ENCODE assay signal across 23 cellular contexts in genomic region chr11:60318726-60319125, GRCh38. TPM values are rescaled to one million over a fixed set of nuclear protein-coding genes. Genes with fewer than 3 reads are reported as not detected.
"Had no signal": no experiment of that assay in that cellular context is flagged by ENCODE, and none has a peak within 500 bp of the region (broad histone marks: within the 10 kb centered on the region; RNA-seq: fewer than 3 reads in every experiment).

No MANE protein-coding gene starts in this region.

- H3K27ac Mint-ChIP-seq: activated CD4-positive, alpha-beta T cell treated with anti-CD3 and anti-CD28 coated beads, Interleukin-2, amount 10 ng/mL, durations not matched to agents 24 days and 14 days; activated naive CD8-positive, alpha-beta T cell; naive thymus-derived CD8-positive, alpha-beta T cell; stimulated activated naive CD8-positive, alpha-beta T cell treated with anti-CD3 and anti-CD28 coated beads, Interleukin-15, amount 100 ng/mL, for 72 hours; T-cell had no signal

- H3K4me1 Mint-ChIP-seq: activated CD4-positive, alpha-beta T cell treated with anti-CD3 and anti-CD28 coated beads, Interleukin-2, amount 10 ng/mL, durations not matched to agents 24 days and 14 days; naive thymus-derived CD8-positive, alpha-beta T cell; stimulated activated naive CD8-positive, alpha-beta T cell treated with anti-CD3 and anti-CD28 coated beads, Interleukin-15, amount 100 ng/mL, for 72 hours; T-cell had no signal

- H3K4me3 Mint-ChIP-seq: activated CD4-positive, alpha-beta T cell treated with anti-CD3 and anti-CD28 coated beads, Interleukin-2, amount 10 ng/mL, durations not matched to agents 24 days and 14 days; activated naive CD8-positive, alpha-beta T cell; naive thymus-derived CD8-positive, alpha-beta T cell; stimulated activated naive CD8-positive, alpha-beta T cell treated with anti-CD3 and anti-CD28 coated beads, Interleukin-15, amount 100 ng/mL, for 72 hours; T-cell had no signal

- ATAC-seq: gastrocnemius medialis; naive thymus-derived CD8-positive, alpha-beta T cell; psoas muscle; right cardiac atrium; stimulated activated naive CD8-positive, alpha-beta T cell treated with anti-CD3 and anti-CD28 coated beads, Interleukin-15, amount 100 ng/mL, for 72 hours; T-cell had no signal

- H3K27me3 ChIP-seq: gastrocnemius medialis, ovary, suprapubic skin, transverse colon, vagina had no signal

- FAIRE-seq: colon had no signal

- H3K36me3 ChIP-seq: gastrocnemius medialis, ovary, suprapubic skin, transverse colon, vagina had no signal

- H3K27ac ChIP-seq: dorsolateral prefrontal cortex, gastrocnemius medialis, ovary, psoas muscle, suprapubic skin, transverse colon, vagina had no signal

- H3K9me3 ChIP-seq: gastrocnemius medialis, ovary, suprapubic skin, vagina had no signal

- H3K4me1 ChIP-seq: gastrocnemius medialis, psoas muscle, suprapubic skin, transverse colon, vagina had no signal

- DNase-seq: activated CD4-positive, alpha-beta T cell treated with anti-CD3 and anti-CD28 coated beads, Interleukin-2, amount 10 ng/mL, durations not matched to agents 24 days and 14 days; activated CD4-positive, CD25-positive, alpha-beta regulatory T cell; activated CD8-positive, alpha-beta memory T cell treated with anti-CD3 and anti-CD28 coated beads for 24 hours; activated gamma-delta T cell treated with Interleukin-2 at 50 U/mL for 16 hours; central memory CD4-positive, alpha-beta T cell; dorsolateral prefrontal cortex; gastrocnemius medialis; head of caudate nucleus; mesenchymal stem cell; naive thymus-derived CD8-positive, alpha-beta T cell; ovary; psoas muscle; right cardiac atrium; stimulated activated CD4-positive, alpha-beta T cell treated with anti-CD3 and anti-CD28 coated beads, Interleukin-2, amount 100 ng/mL, for 24 hours; stimulated activated naive CD8-positive, alpha-beta T cell treated with anti-CD3 and anti-CD28 coated beads, Interleukin-15, amount 100 ng/mL, for 72 hours; T-cell; transverse colon had no signal

- H3K36me3 Mint-ChIP-seq: T-cell had no signal

- H3K4me3 ChIP-seq: dorsolateral prefrontal cortex, gastrocnemius medialis, ovary, psoas muscle, suprapubic skin, transverse colon, vagina had no signal

RNA-seq across cellular contexts. Expression of gene MS4A6E, which starts 8.3 kb away (rescaled TPM):
- total RNA-seq: activated CD4-positive, alpha-beta T cell treated with anti-CD3 and anti-CD28 coated beads, Interleukin-2, amount 10 ng/mL, durations not matched to agents 24 days and 14 days; dorsolateral prefrontal cortex; gastrocnemius medialis; kidney epithelial cell; naive thymus-derived CD8-positive, alpha-beta T cell; psoas muscle; right cardiac atrium; skeletal muscle tissue; suprapubic skin; T-cell; transverse colon had no signal

RNA-seq across cellular contexts. Expression of gene MS4A4A, which starts 38.3 kb away (rescaled TPM):
- total RNA-seq: activated CD4-positive, alpha-beta T cell treated with anti-CD3 and anti-CD28 coated beads, Interleukin-2, amount 10 ng/mL, durations not matched to agents 24 days and 14 days; kidney epithelial cell had no signal

RNA-seq across cellular contexts. Expression of gene MS4A7, which starts 59.6 kb away (rescaled TPM):
- total RNA-seq: activated CD4-positive, alpha-beta T cell treated with anti-CD3 and anti-CD28 coated beads, Interleukin-2, amount 10 ng/mL, durations not matched to agents 24 days and 14 days; kidney epithelial cell had no signal
